Comparison of ENCODE assay signal across 10 cellular contexts in genomic region chr2:44939074-44940052, GRCh38. TPM values are rescaled to one million over a fixed set of nuclear protein-coding genes. Genes with fewer than 3 reads are reported as not detected.
DNase-seq lines count a peak whose midpoint lies in the region; ATAC-seq and TF ChIP-seq lines count a peak whose summit lies in the region.
"Had no signal": no experiment of that assay in that cellular context is flagged by ENCODE, and none has a peak within 500 bp of the region (broad histone marks: within the 10 kb centered on the region; RNA-seq: fewer than 3 reads in every experiment).

No MANE protein-coding gene starts in this region.

- H3K9ac ChIP-seq in iPS-15b (ENCODE audit: low read depth, low read length) (no peak overlapping the region), skeletal muscle satellite cell (ENCODE audit: low read depth, low read length) (no peak overlapping the region)

- CTCF ChIA-PET in PC-9 (lab: Charles Lee): interaction anchor here (0.6 to 2.2 kb wide), 4 partner anchors 16 to 1490 kb away, joined by 3 to 10 read pairs (median 6); no protein-coding TSS in a partner anchor

- peaks cover 17% of the 10 kb centered on the region; the same call in 1 of the 2 replicates for H3F3A ChIP-seq in PC-9 (ENCODE audit: insufficient read depth, low read depth)

- WGBS in gastroesophageal sphincter (ENCODE audit: low coverage in 1 of 2), 2 donors: 25 to 33% methylated on average over 10 to 14 of the region's 46 CpGs

- POLR2A ChIA-PET in PC-9 (lab: Charles Lee; ENCODE audit: unreplicated experiment): interaction anchor here (0.7 kb wide), 2 partner anchors 266 to 1365 kb away, joined by 3 to 5 read pairs; no protein-coding TSS in a partner anchor

- H3K36me3 ChIP-seq in PC-9 (ENCODE audit: low read depth): no peaks in the 10 kb centered on the region; the same call in 1 of the 2 replicates
- no peaks in the 10 kb centered on the region for H3K36me3 ChIP-seq in iPS-15b (ENCODE audit: control insufficient read depth, insufficient read depth, low read length)
- H3K36me3 ChIP-seq in skeletal muscle satellite cell (ENCODE audit: insufficient read depth, low read length): no peaks in the 10 kb centered on the region
- H3K36me3 ChIP-seq in gastroesophageal sphincter: no peaks in the 10 kb centered on the region

- H3K27me3 ChIP-seq in PC-9 (ENCODE audit: insufficient read depth, low read depth) (no peaks in the 10 kb centered on the region), iPS-15b (ENCODE audit: control insufficient read depth, insufficient read depth, low read length) (peaks cover 90% of the 10 kb centered on the region), skeletal muscle satellite cell (ENCODE audit: control insufficient read depth, insufficient read depth, low read length) (peaks cover 87% of the 10 kb centered on the region), gastroesophageal sphincter (peaks cover 100% of the 10 kb centered on the region)

- DNase-seq in NCI-H1417 (lab: John Stamatoyannopoulos, UW) (peak in 2 of 3 experiments; percentile 52 to 64), NCI-H1417 treated with DMSO at 0.1 percent for 48 hours (lab: John Stamatoyannopoulos, UW) (no peak), PC-9 (peak in 1 of 2 experiments; percentile 41), NCI-H2081 treated with DMSO at 0.1 percent for 48 hours (lab: John Stamatoyannopoulos, UW) (no peak)
- DNase-seq: 8988T, OCI-M1 had no signal

- intact Hi-C loops in PC-9 (cut with micrococcal nuclease; ENCODE audit: unreplicated experiment): loop anchor here (5.0 kb wide), 1 partner anchor 392 kb away; no protein-coding TSS in a partner anchor

- ATAC-seq in HG02571 (IDR thresholded peaks at IDR 0.05; ENCODE audit: unreplicated experiment) (no peak), gastroesophageal sphincter (no peak)

- H3K9me2 ChIP-seq in PC-9 (ENCODE audit: insufficient read depth): no peaks in the 10 kb centered on the region

- H3K27ac ChIP-seq in PC-9: peak overlapping the region; percentile 77
- no peak overlapping the region for H3K27ac ChIP-seq in gastroesophageal sphincter

- TF ChIP-seq CTCF in PC-9 (conservative IDR thresholded peaks at IDR 0.05): no peak
- no peak for TF ChIP-seq CTCF in gastroesophageal sphincter (IDR thresholded peaks at IDR 0.05)

- H2AFZ ChIP-seq in PC-9: peak overlapping the region; percentile 91

- H3K79me2 ChIP-seq in PC-9 (ENCODE audit: low read depth): peaks cover 43% of the 10 kb centered on the region

- TF ChIP-seq POLR2A in gastroesophageal sphincter (IDR thresholded peaks at IDR 0.05): no peak

- BruUV-seq in PC-9 (replicated peaks; lab: Mats Ljungman, UMichigan): TSS peak; percentile 32

- no peaks in the 10 kb centered on the region for H4K20me1 ChIP-seq in PC-9 (ENCODE audit: insufficient read depth)

- H3K9me3 ChIP-seq in PC-9 (ENCODE audit: insufficient read depth, low read depth) (no peaks in the 10 kb centered on the region), iPS-15b (ENCODE audit: control insufficient read depth, insufficient read depth, low read length) (no peaks in the 10 kb centered on the region), skeletal muscle satellite cell (replicated peaks; ENCODE audit: low read length) (no peaks in the 10 kb centered on the region), gastroesophageal sphincter (no peaks in the 10 kb centered on the region)

- H3K4me1 ChIP-seq in PC-9 (replicated peaks; ENCODE audit: insufficient read depth) (peaks cover 25% of the 10 kb centered on the region), iPS-15b (ENCODE audit: control insufficient read depth, insufficient read depth, low read length) (peaks cover 19% of the 10 kb centered on the region), skeletal muscle satellite cell (ENCODE audit: control insufficient read depth, insufficient read depth, low read length) (peaks cover 20% of the 10 kb centered on the region), gastroesophageal sphincter (peaks cover 0 to 87% (median 44%) of the 10 kb centered on the region in 3 donors)

- H3K4me2 ChIP-seq in PC-9: peak overlapping the region; percentile 89
- H3K4me2 ChIP-seq in skeletal muscle satellite cell (ENCODE audit: low read length): peak overlapping the region; percentile 86

- TF ChIP-seq EP300 in gastroesophageal sphincter (IDR thresholded peaks at IDR 0.05): no peak

- peak overlapping the region; percentile 88 for H3K4me3 ChIP-seq in PC-9
- H3K4me3 ChIP-seq in iPS-15b (ENCODE audit: low read depth, low read length): peak overlapping the region; percentile 52
- H3K4me3 ChIP-seq in skeletal muscle satellite cell (ENCODE audit: low read length): peak overlapping the region; percentile 60
- H3K4me3 ChIP-seq in gastroesophageal sphincter: peak overlapping the region in 1 of 2 donors; percentile 35

RNA-seq across cellular contexts. Expression of gene SIX3, which starts 2.1 kb away (rescaled TPM):
- total RNA-seq in PC-9 (2021) (1.4 TPM in 2 replicates), gastroesophageal sphincter (under 1 TPM in 1 of 4 donors, not detected in 3; 0.15 TPM)
- total RNA-seq in skeletal muscle satellite cell (2012; rRNA removed): 1.1 and 2.3 TPM in 2 replicates

Comparison
In these comparisons a context has a peak if more than half of its experiments do, and no peak if none do; other contexts are left out.
1. DNase-seq: peak in NCI-H1417 (2 of 3); none in NCI-H1417 treated with DMSO at 0.1 percent for 48 hours (single experiment) and NCI-H2081 treated with DMSO at 0.1 percent for 48 hours (single experiment).